ENCODE assay signal across 17 cellular contexts in genomic region chr1:58791106-58791505, GRCh38.
"Had no signal": no experiment of that assay in that cellular context is flagged by ENCODE, and none has a peak within 500 bp of the region (broad histone marks: within the 10 kb centered on the region; RNA-seq: fewer than 3 reads in every experiment).

No MANE protein-coding gene starts in this region.

- H3K4me3 Mint-ChIP-seq: naive thymus-derived CD8-positive, alpha-beta T cell had no signal

- ATAC-seq: left colon; left ventricle myocardium superior; mucosa of descending colon; naive thymus-derived CD8-positive, alpha-beta T cell; sciatic nerve had no signal

- H3K9me3 ChIP-seq: esophagus squamous epithelium, mucosa of descending colon, neutrophil had no signal

- H3K27me3 ChIP-seq: esophagus squamous epithelium, hepatocyte had no signal

- DNase-seq: cortex of kidney; effector memory CD4-positive, alpha-beta T cell; esophagus squamous epithelium; foreskin fibroblast; head of caudate nucleus; left colon; left ventricle myocardium superior; mucosa of descending colon; naive thymus-derived CD8-positive, alpha-beta T cell; posterior cingulate gyrus; stimulated activated naive CD4-positive, alpha-beta T cell treated with Interleukin-2 at 50 U/mL for 16 hours; trophoblast cell had no signal

- H3K36me3 ChIP-seq: neutrophil had no signal

- H3K4me3 ChIP-seq: esophagus squamous epithelium, hepatocyte, lung, mucosa of descending colon had no signal

- H3K27me3 Mint-ChIP-seq: naive thymus-derived CD8-positive, alpha-beta T cell had no signal

- H3K27ac ChIP-seq: epithelial cell of prostate, hepatocyte, neutrophil had no signal
